Comparison of ENCODE assay signal across 21 cellular contexts in the genomic region with DNA sequence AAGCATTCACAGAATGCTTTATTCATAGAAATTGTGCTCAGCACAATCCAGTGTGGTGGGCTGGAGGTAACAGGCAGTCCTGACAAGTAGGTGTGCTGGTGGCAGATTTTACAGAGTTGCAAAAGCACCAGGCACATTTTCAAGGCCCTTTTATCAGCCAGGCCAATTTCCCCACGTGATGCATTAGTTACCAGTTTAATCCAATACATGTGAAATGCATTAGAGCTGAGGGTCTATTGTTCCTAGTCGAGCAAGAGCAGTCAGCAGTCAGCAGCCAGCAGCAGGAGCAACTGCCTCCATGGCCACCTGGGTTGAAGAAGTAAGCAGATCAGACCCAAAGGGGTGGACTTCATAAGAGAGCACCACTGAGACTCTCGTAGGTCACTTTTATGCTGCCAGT.
"Had no signal": no experiment of that assay in that cellular context is flagged by ENCODE, and none has a peak within 500 bp of the region (broad histone marks: within the 10 kb centered on the region; RNA-seq: fewer than 3 reads in every experiment).

No MANE protein-coding gene starts in this region.

- H3K36me3 Mint-ChIP-seq: activated naive CD4-positive, alpha-beta T cell treated with anti-CD3 and anti-CD28 coated beads, Interleukin-2, amount 50 U/mL, for 72 hours; stimulated activated effector memory CD8-positive, alpha-beta T cell treated with anti-CD3 and anti-CD28 coated beads, Interleukin-12 subunit alpha, Interleukin-12 subunit beta, amount 100 ng/mL, for 72 hours had no signal

- ATAC-seq: activated naive CD4-positive, alpha-beta T cell treated with anti-CD3 and anti-CD28 coated beads, Interleukin-2, amount 50 U/mL, for 72 hours; esophagus mucosa; gastroesophageal sphincter; left cardiac atrium; sciatic nerve; stimulated activated effector memory CD8-positive, alpha-beta T cell treated with anti-CD3 and anti-CD28 coated beads, Interleukin-12 subunit alpha, Interleukin-12 subunit beta, amount 100 ng/mL, for 72 hours had no signal

- H3K27me3 ChIP-seq: adrenal gland, gastroesophageal sphincter, upper lobe of left lung had no signal

- H3K27ac Mint-ChIP-seq: activated naive CD4-positive, alpha-beta T cell treated with anti-CD3 and anti-CD28 coated beads, Interleukin-2, amount 50 U/mL, for 72 hours; activated T-helper 1 cell treated with anti-CD3 and anti-CD28 coated beads, Interleukin-12 subunit alpha, Interleukin-12 subunit beta, Interleukin-2, Interleukin-4 antibody, amounts not matched to agents 30 ng/mL and 10 ng/mL and 1 ng/mL, durations not matched to agents 14 hours and 24 hours and 36 hours; nephron progenitor cell; stimulated activated effector memory CD8-positive, alpha-beta T cell treated with anti-CD3 and anti-CD28 coated beads, Interleukin-12 subunit alpha, Interleukin-12 subunit beta, amount 100 ng/mL, for 72 hours had no signal

- H3K4me3 ChIP-seq: adrenal gland, gastroesophageal sphincter, lung, prostate gland, smooth muscle cell, thoracic aorta, upper lobe of left lung had no signal

- H3K9me3 Mint-ChIP-seq: activated naive CD4-positive, alpha-beta T cell treated with anti-CD3 and anti-CD28 coated beads, Interleukin-2, amount 50 U/mL, for 72 hours; activated T-helper 1 cell treated with anti-CD3 and anti-CD28 coated beads, Interleukin-12 subunit alpha, Interleukin-12 subunit beta, Interleukin-2, Interleukin-4 antibody, amounts not matched to agents 30 ng/mL and 10 ng/mL and 1 ng/mL, durations not matched to agents 14 hours and 24 hours and 36 hours; nephron progenitor cell; stimulated activated effector memory CD8-positive, alpha-beta T cell treated with anti-CD3 and anti-CD28 coated beads, Interleukin-12 subunit alpha, Interleukin-12 subunit beta, amount 100 ng/mL, for 72 hours had no signal

- H3K36me3 ChIP-seq: adrenal gland, gastroesophageal sphincter, prostate gland, thoracic aorta, upper lobe of left lung, WERI-Rb-1 had no signal

- H3K4me1 Mint-ChIP-seq: stimulated activated effector memory CD8-positive, alpha-beta T cell treated with anti-CD3 and anti-CD28 coated beads, Interleukin-12 subunit alpha, Interleukin-12 subunit beta, amount 100 ng/mL, for 72 hours had no signal

- H3K9me3 ChIP-seq: adrenal gland, gastroesophageal sphincter, prostate gland, thoracic aorta, upper lobe of left lung had no signal

- H3K4me3 Mint-ChIP-seq: activated T-helper 1 cell treated with anti-CD3 and anti-CD28 coated beads, Interleukin-12 subunit alpha, Interleukin-12 subunit beta, Interleukin-2, Interleukin-4 antibody, amounts not matched to agents 30 ng/mL and 10 ng/mL and 1 ng/mL, durations not matched to agents 14 hours and 24 hours and 36 hours; nephron progenitor cell; stimulated activated effector memory CD8-positive, alpha-beta T cell treated with anti-CD3 and anti-CD28 coated beads, Interleukin-12 subunit alpha, Interleukin-12 subunit beta, amount 100 ng/mL, for 72 hours had no signal

- DNase-seq: activated CD4-positive, alpha-beta T cell treated with anti-CD3 and anti-CD28 coated beads, Interleukin-2, amount 50 U/mL, for 4 hours; activated gamma-delta T cell treated with Interleukin-2 at 50 U/mL for 16 hours; adrenal gland; cerebellar nuclear complex; effector CD4-positive, alpha-beta T cell; left cardiac atrium; midbrain; nephron progenitor cell; stimulated activated CD4-positive, alpha-beta T cell treated with anti-CD3 and anti-CD28 coated beads, Interleukin-4, amount 100 ng/mL, for 24 hours; upper lobe of left lung; WERI-Rb-1 had no signal

- H3K27ac ChIP-seq: adrenal gland, gastroesophageal sphincter, prostate gland, thoracic aorta, upper lobe of left lung, WERI-Rb-1 had no signal
